In genomic region chr5:109378095-109378494, GRCh38 we compare ENCODE assay signal across 16 cellular contexts. TPM values are rescaled to one million over a fixed set of nuclear protein-coding genes. Genes with fewer than 3 reads are reported as not detected.
DNase-seq lines count a peak whose midpoint lies in the region; ATAC-seq and TF ChIP-seq lines count a peak whose summit lies in the region.
"Had no signal": no experiment of that assay in that cellular context is flagged by ENCODE, and none has a peak within 500 bp of the region (broad histone marks: within the 10 kb centered on the region; RNA-seq: fewer than 3 reads in every experiment).

No MANE protein-coding gene starts in this region.

- peaks cover 44% of the 10 kb centered on the region for H3K36me3 ChIP-seq in suprapubic skin

- H3K27ac ChIP-seq in suprapubic skin = no peak overlapping the region
- H3K27ac ChIP-seq: BLaER1 treated with 17β-estradiol and CSF1 and Interleukin-3, amounts not matched to agents 10 nM and 100 nM had no signal

- H3K4me3 ChIP-seq in suprapubic skin = no peak overlapping the region
- H3K4me3 ChIP-seq: BLaER1 treated with 17β-estradiol and CSF1 and Interleukin-3, amounts not matched to agents 10 nM and 100 nM had no signal

- TF ChIP-seq CTCF in chondrocyte (IDR thresholded peaks at IDR 0.05) (no peak), suprapubic skin (IDR thresholded peaks at IDR 0.05) (no peak)

- CTCF ChIA-PET in activated naive CD4-positive, alpha-beta T cell treated with anti-CD3 and anti-CD28 coated beads, Interleukin-2, amount 10 ng/mL, durations not matched to agents 7 days and 5 days (lab: Charles Lee) = no interaction called here

- H3K9me3 Mint-ChIP-seq in activated naive CD4-positive, alpha-beta T cell treated with anti-CD3 and anti-CD28 coated beads, Interleukin-2, amount 50 U/mL, for 72 hours = peaks cover 0 to 4% of the 10 kb centered on the region in 2 donors
- no peaks in the 10 kb centered on the region for H3K9me3 Mint-ChIP-seq in activated naive CD4-positive, alpha-beta T cell treated with anti-CD3 and anti-CD28 coated beads, Interleukin-2, amount 10 ng/mL, durations not matched to agents 7 days and 5 days
- no peaks in the 10 kb centered on the region for H3K9me3 Mint-ChIP-seq in activated T-helper 17 cell treated with anti-CD3 and anti-CD28 coated beads, Interleukin-2, amount 50 U/mL, for 72 hours
- no peaks in the 10 kb centered on the region for H3K9me3 Mint-ChIP-seq in chondrocyte (ENCODE audit: low read depth)
- H3K9me3 Mint-ChIP-seq in stimulated activated naive CD8-positive, alpha-beta T cell treated with anti-CD3 and anti-CD28 coated beads, Interleukin-15, amount 100 ng/mL, for 72 hours = no peaks in the 10 kb centered on the region
- H3K9me3 Mint-ChIP-seq: CD8-positive, alpha-beta memory T cell; H9; IgD-negative memory B cell had no signal

- no peaks in the 10 kb centered on the region for H3K27me3 ChIP-seq in suprapubic skin
- H3K27me3 ChIP-seq: BLaER1 treated with 17β-estradiol and CSF1 and Interleukin-3, amounts not matched to agents 10 nM and 100 nM had no signal

- H3K36me3 Mint-ChIP-seq in activated naive CD4-positive, alpha-beta T cell treated with anti-CD3 and anti-CD28 coated beads, Interleukin-2, amount 50 U/mL, for 72 hours = peaks cover 11 to 19% of the 10 kb centered on the region in 2 donors
- H3K36me3 Mint-ChIP-seq in activated naive CD4-positive, alpha-beta T cell treated with anti-CD3 and anti-CD28 coated beads, Interleukin-2, amount 10 ng/mL, durations not matched to agents 7 days and 5 days = peaks cover 38% of the 10 kb centered on the region
- peaks cover 91% of the 10 kb centered on the region for H3K36me3 Mint-ChIP-seq in activated T-helper 17 cell treated with anti-CD3 and anti-CD28 coated beads, Interleukin-2, amount 50 U/mL, for 72 hours (ENCODE audit: low read depth)
- peaks cover 15% of the 10 kb centered on the region for H3K36me3 Mint-ChIP-seq in chondrocyte (ENCODE audit: low read depth)

- 91% methylated on average over 2 of the region's 2 CpGs for WGBS in suprapubic skin

- H3K27me3 Mint-ChIP-seq in activated naive CD4-positive, alpha-beta T cell treated with anti-CD3 and anti-CD28 coated beads, Interleukin-2, amount 10 ng/mL, durations not matched to agents 7 days and 5 days = no peaks in the 10 kb centered on the region
- no peaks in the 10 kb centered on the region for H3K27me3 Mint-ChIP-seq in activated T-helper 17 cell treated with anti-CD3 and anti-CD28 coated beads, Interleukin-2, amount 50 U/mL, for 72 hours
- H3K27me3 Mint-ChIP-seq in chondrocyte (ENCODE audit: low read depth) = no peaks in the 10 kb centered on the region
- H3K27me3 Mint-ChIP-seq in stimulated activated naive CD8-positive, alpha-beta T cell treated with anti-CD3 and anti-CD28 coated beads, Interleukin-15, amount 100 ng/mL, for 72 hours = no peaks in the 10 kb centered on the region
- H3K27me3 Mint-ChIP-seq: B cell; CD8-positive, alpha-beta memory T cell; IgD-negative memory B cell had no signal

- no peaks in the 10 kb centered on the region for H3K9me3 ChIP-seq in suprapubic skin

- no peaks in the 10 kb centered on the region for H3K4me1 Mint-ChIP-seq in activated naive CD4-positive, alpha-beta T cell treated with anti-CD3 and anti-CD28 coated beads, Interleukin-2, amount 10 ng/mL, durations not matched to agents 7 days and 5 days
- peaks cover 7% of the 10 kb centered on the region for H3K4me1 Mint-ChIP-seq in activated T-helper 17 cell treated with anti-CD3 and anti-CD28 coated beads, Interleukin-2, amount 50 U/mL, for 72 hours
- H3K4me1 Mint-ChIP-seq in chondrocyte (ENCODE audit: low read depth) = peaks cover 26% of the 10 kb centered on the region
- peaks cover 20% of the 10 kb centered on the region for H3K4me1 Mint-ChIP-seq in stimulated activated naive CD8-positive, alpha-beta T cell treated with anti-CD3 and anti-CD28 coated beads, Interleukin-15, amount 100 ng/mL, for 72 hours
- H3K4me1 Mint-ChIP-seq: H9 had no signal

- peaks cover 8% of the 10 kb centered on the region for H3K4me1 ChIP-seq in suprapubic skin
- H3K4me1 ChIP-seq: BLaER1 treated with 17β-estradiol and CSF1 and Interleukin-3, amounts not matched to agents 10 nM and 100 nM had no signal

- ATAC-seq in activated naive CD4-positive, alpha-beta T cell treated with anti-CD3 and anti-CD28 coated beads, Interleukin-2, amount 50 U/mL, for 72 hours = peak; percentile 52 to 65
- peak; percentile 39 for ATAC-seq in activated T-helper 17 cell treated with anti-CD3 and anti-CD28 coated beads, Interleukin-2, amount 50 U/mL, for 72 hours (replicated peaks)
- ATAC-seq in stimulated activated naive CD8-positive, alpha-beta T cell treated with anti-CD3 and anti-CD28 coated beads, Interleukin-15, amount 100 ng/mL, for 72 hours = peak; percentile 39
- no peak for ATAC-seq in SK-N-SH treated with all-trans-retinoic acid at 6 μM for 48 hours
- ATAC-seq: HepG2 had no signal

- no peak for DNase-seq in activated naive CD4-positive, alpha-beta T cell treated with anti-CD3 and anti-CD28 coated beads, Interleukin-2, amount 50 U/mL, for 72 hours (ENCODE audit: low spot score in 2 of 2)
- DNase-seq in activated naive CD4-positive, alpha-beta T cell treated with anti-CD3 and anti-CD28 coated beads, Interleukin-2, amount 10 ng/mL, durations not matched to agents 7 days and 5 days = no peak
- DNase-seq in chondrocyte (ENCODE audit: low spot score) (no peak), suprapubic skin (ENCODE audit: low spot score in 2 of 2) (no peak)
- DNase-seq in stimulated activated naive CD8-positive, alpha-beta T cell treated with anti-CD3 and anti-CD28 coated beads, Interleukin-15, amount 100 ng/mL, for 72 hours = no peak
- DNase-seq: CD8-positive, alpha-beta memory T cell; COR-L47; GDM1; GOT3; H9 had no signal

- TF ChIP-seq POLR2A in suprapubic skin (IDR thresholded peaks at IDR 0.05) = no peak

- no peak overlapping the region for H3K27ac Mint-ChIP-seq in activated naive CD4-positive, alpha-beta T cell treated with anti-CD3 and anti-CD28 coated beads, Interleukin-2, amount 50 U/mL, for 72 hours
- H3K27ac Mint-ChIP-seq in activated naive CD4-positive, alpha-beta T cell treated with anti-CD3 and anti-CD28 coated beads, Interleukin-2, amount 10 ng/mL, durations not matched to agents 7 days and 5 days = no peak overlapping the region
- H3K27ac Mint-ChIP-seq in activated T-helper 17 cell treated with anti-CD3 and anti-CD28 coated beads, Interleukin-2, amount 50 U/mL, for 72 hours = no peak overlapping the region
- H3K27ac Mint-ChIP-seq in chondrocyte (ENCODE audit: unreplicated experiment) = peak overlapping the region; percentile 11
- H3K27ac Mint-ChIP-seq in stimulated activated naive CD8-positive, alpha-beta T cell treated with anti-CD3 and anti-CD28 coated beads, Interleukin-15, amount 100 ng/mL, for 72 hours = no peak overlapping the region
- H3K27ac Mint-ChIP-seq: B cell, H9 had no signal

- TF ChIP-seq EP300 in suprapubic skin (IDR thresholded peaks at IDR 0.05) = no peak

- H3K4me3 Mint-ChIP-seq in activated naive CD4-positive, alpha-beta T cell treated with anti-CD3 and anti-CD28 coated beads, Interleukin-2, amount 10 ng/mL, durations not matched to agents 7 days and 5 days = no peak overlapping the region
- no peak overlapping the region for H3K4me3 Mint-ChIP-seq in activated T-helper 17 cell treated with anti-CD3 and anti-CD28 coated beads, Interleukin-2, amount 50 U/mL, for 72 hours
- H3K4me3 Mint-ChIP-seq in chondrocyte (ENCODE audit: unreplicated experiment) = no peak overlapping the region
- no peak overlapping the region for H3K4me3 Mint-ChIP-seq in stimulated activated naive CD8-positive, alpha-beta T cell treated with anti-CD3 and anti-CD28 coated beads, Interleukin-15, amount 100 ng/mL, for 72 hours
- H3K4me3 Mint-ChIP-seq: B cell; CD8-positive, alpha-beta memory T cell; H9; IgD-negative memory B cell had no signal

TF ChIP-seq in SK-N-SH treated with all-trans-retinoic acid at 6 μM for 48 hours, 23 proteins besides CTCF, POLR2A, EP300 and RAD21:
- no peak for TF ChIP-seq POU6F1 (CRISPR knock-in tag; IDR thresholded peaks at IDR 0.05; ENCODE audit: borderline replicate concordance, low read depth)
- TF ChIP-seq ZNF565 (CRISPR knock-in tag; conservative IDR thresholded peaks at IDR 0.05; ENCODE audit: low read depth) = no peak
- no peak for TF ChIP-seq ZNF70 (CRISPR knock-in tag; IDR thresholded peaks at IDR 0.05)

RNA-seq across cellular contexts. Expression of gene PJA2, which starts 31.7 kb away (rescaled TPM):
- 10 to 100 TPM; 63.6 to 64.5 TPM for total RNA-seq in activated naive CD4-positive, alpha-beta T cell treated with anti-CD3 and anti-CD28 coated beads, Interleukin-2, amount 50 U/mL, for 72 hours
- 10 to 100 TPM; 53.9 to 91.0 TPM for total RNA-seq in activated T-helper 17 cell treated with anti-CD3 and anti-CD28 coated beads, Interleukin-2, amount 50 U/mL, for 72 hours
- total RNA-seq in chondrocyte = 106 to 110 TPM (median 107 TPM) in 3 replicates
- total RNA-seq in suprapubic skin = 10 to 100 TPM; 43.5 to 68.1 (median 65.0) TPM
